23 cellular contexts compared by ENCODE assay signal in genomic region chr2:62852254-62852653, GRCh38.
DNase-seq lines count a peak whose midpoint lies in the region; ATAC-seq, FAIRE-seq and TF ChIP-seq lines count a peak whose summit lies in the region.
"Had no signal": no experiment of that assay in that cellular context is flagged by ENCODE, and none has a peak within 500 bp of the region (broad histone marks: within the 10 kb centered on the region; RNA-seq: fewer than 3 reads in every experiment).

No MANE protein-coding gene starts in this region.

- H3K27me3 ChIP-seq in HepG2 (ENCODE audit: control insufficient read depth in 1 of 2, insufficient read depth in 2 of 2, low read length in 2 of 2) (no peaks in the 10 kb centered on the region), right lobe of liver (no peaks in the 10 kb centered on the region)
- H3K27me3 ChIP-seq: BE2C, BLaER1 had no signal

- TF ChIP-seq CTCF in HepG2 (CRISPR knock-in tag; IDR thresholded peaks at IDR 0.05) (no peak), right lobe of liver (IDR thresholded peaks at IDR 0.05) (no peak), kidney (IDR thresholded peaks at IDR 0.05; ENCODE audit: borderline replicate concordance, extremely low read depth, insufficient read depth) (no peak)

- in situ Hi-C loops in HepG2 (cut with HindIII; ENCODE audit: extremely low pct_ligation_motif_present, low pct_unique_long_range_greater_than_20kb): no loop called here

- H3K9me3 ChIP-seq in HepG2 (ENCODE audit: low read length): no peaks in the 10 kb centered on the region
- no peaks in the 10 kb centered on the region for H3K9me3 ChIP-seq in right lobe of liver
- H3K9me3 ChIP-seq in kidney (ENCODE audit: control insufficient read depth in 1 of 2, low read length in 2 of 2): no peaks in the 10 kb centered on the region
- H3K9me3 ChIP-seq: BE2C had no signal

- no peak overlapping the region for H3K4me3 ChIP-seq in HepG2 (replicated peaks in 1 of 3; ENCODE audit: insufficient read depth in 1 of 3, low read depth in 2 of 3, low read length in 3 of 3)
- no peak overlapping the region for H3K4me3 ChIP-seq in right lobe of liver
- no peak overlapping the region for H3K4me3 ChIP-seq in kidney (ENCODE audit: low read length in 2 of 2)
- H3K4me3 ChIP-seq: BLaER1 had no signal

- no peak overlapping the region for H2AFZ ChIP-seq in HepG2 (ENCODE audit: low read length)

- ATAC-seq in HepG2: no peak
- no peak for ATAC-seq in right lobe of liver
- no peak for ATAC-seq in GM18867 (IDR thresholded peaks at IDR 0.05; ENCODE audit: unreplicated experiment)

- TF ChIP-seq EP300 in HepG2 (IDR thresholded peaks at IDR 0.05; ENCODE audit: low read depth in 2 of 2, low read length in 2 of 2) (no peak), HepG2 (CRISPR knock-in tag; IDR thresholded peaks at IDR 0.05; ENCODE audit: borderline replicate concordance) (no peak)

- FAIRE-seq in HepG2 (lab: Jason Lieb, UNC) (no peak), TTC549 (lab: Jason Lieb, UNC) (peak; percentile 5), kidney (lab: Jason Lieb, UNC) (peak; percentile 41)
- FAIRE-seq: GM12891 had no signal

- TF ChIP-seq RAD21 in HepG2 (CRISPR knock-in tag; IDR thresholded peaks at IDR 0.05): no peak

- H3K79me2 ChIP-seq in HepG2 (ENCODE audit: insufficient read depth, low read length): no peaks in the 10 kb centered on the region

- BruUV-seq in HepG2 (replicated peaks; lab: Mats Ljungman, UMichigan): no TSS peak

- CTCF ChIA-PET in HepG2 (lab: Yijun Ruan, JAX; ENCODE audit: low intra/inter-chr PET ratio, low total read pairs): no interaction called here

- no peak overlapping the region for H3K4me2 ChIP-seq in HepG2 (ENCODE audit: low read depth, low read length)
- H3K4me2 ChIP-seq: BLaER1 had no signal

- intact Hi-C loops in HepG2 (cut with micrococcal nuclease; ENCODE audit: unreplicated experiment): no loop called here
- intact Hi-C loops in right lobe of liver (cut with DNase I): no loop called here
- intact Hi-C loops in kidney (cut with DNase I): no loop called here

- H3K9ac ChIP-seq in HepG2 (ENCODE audit: insufficient read depth, low read depth, low read length) (no peak overlapping the region), kidney (ENCODE audit: low read length in 2 of 2) (no peak overlapping the region)
- H3K9ac ChIP-seq: BLaER1 had no signal

- DNase-seq in HepG2 (ENCODE audit: low spot score) (no peak), right lobe of liver (no peak), kidney (no peak), NCI-H345 (lab: John Stamatoyannopoulos, UW) (no peak)
- DNase-seq: ACHN; BE2C; C1 segment of cervical spinal cord; CD4-positive, alpha-beta memory T cell; CD4-positive, CD25-positive, alpha-beta regulatory T cell; CD8-positive, alpha-beta memory T cell; COR-L47; DMS 273 treated with DMSO at 0.1 percent for 48 hours; DMS153; DMS53; DMS79; DND-41; EL; GF-D8 had no signal

- no peaks in the 10 kb centered on the region; the same call in 1 of the 2 replicates for H4K20me1 ChIP-seq in HepG2 (ENCODE audit: insufficient read depth, low read length)
- H4K20me1 ChIP-seq: BLaER1 had no signal

- TF ChIP-seq POLR2A in HepG2 (IDR thresholded peaks at IDR 0.05; ENCODE audit: insufficient read depth in 1 of 2, low read depth in 2 of 2, low read length in 2 of 2) (no peak), right lobe of liver (IDR thresholded peaks at IDR 0.05) (no peak)

- H3K27ac ChIP-seq in HepG2 (ENCODE audit: extremely low read length, insufficient read depth, low read length) (no peak overlapping the region), right lobe of liver (no peak overlapping the region), kidney (ENCODE audit: low read depth in 2 of 2, low read length in 2 of 2) (no peak overlapping the region)
- H3K27ac ChIP-seq: 22Rv1, BLaER1 had no signal

- POLR2A ChIA-PET in HepG2 (lab: Yijun Ruan, JAX): no interaction called here

- H3K4me1 ChIP-seq in HepG2 (ENCODE audit: insufficient read depth, low read length) (no peaks in the 10 kb centered on the region), right lobe of liver (no peaks in the 10 kb centered on the region), kidney (ENCODE audit: control insufficient read depth in 1 of 2, insufficient read depth in 1 of 2, low read depth in 1 of 2, low read length in 2 of 2) (no peaks in the 10 kb centered on the region)
- H3K4me1 ChIP-seq: BE2C, BLaER1 had no signal

- peaks cover 31 to 69% of the 10 kb centered on the region in 2 experiments for H3K36me3 ChIP-seq in HepG2 (replicated peaks in 1 of 2; ENCODE audit: control insufficient read depth in 1 of 2, insufficient read depth in 2 of 2, low read length in 2 of 2)
- peaks cover 0 to 6% (median 0%) of the 10 kb centered on the region in 4 donors for H3K36me3 ChIP-seq in right lobe of liver
- peaks cover 0 to 5% of the 10 kb centered on the region in 2 donors for H3K36me3 ChIP-seq in kidney (ENCODE audit: control insufficient read depth in 1 of 2, insufficient read depth in 2 of 2, low read length in 2 of 2)
- H3K36me3 ChIP-seq: BE2C had no signal

TF ChIP-seq in HepG2, 621 proteins besides CTCF, POLR2A, EP300 and RAD21:
- TF ChIP-seq HNRNPUL1 (IDR thresholded peaks at IDR 0.05; ENCODE audit: low read depth, low read length): 0 out of 2 replicates have a peak, but pooled peaks have one; percentile 15
- no peak for TF ChIP-seq ATM (IDR thresholded peaks at IDR 0.05; ENCODE audit: borderline replicate concordance)
- TF ChIP-seq ZNF333 (CRISPR knock-in tag; IDR thresholded peaks at IDR 0.05; ENCODE audit: borderline replicate concordance): no peak
